Comparison of ENCODE assay signal across 30 cellular contexts in the genomic region with DNA sequence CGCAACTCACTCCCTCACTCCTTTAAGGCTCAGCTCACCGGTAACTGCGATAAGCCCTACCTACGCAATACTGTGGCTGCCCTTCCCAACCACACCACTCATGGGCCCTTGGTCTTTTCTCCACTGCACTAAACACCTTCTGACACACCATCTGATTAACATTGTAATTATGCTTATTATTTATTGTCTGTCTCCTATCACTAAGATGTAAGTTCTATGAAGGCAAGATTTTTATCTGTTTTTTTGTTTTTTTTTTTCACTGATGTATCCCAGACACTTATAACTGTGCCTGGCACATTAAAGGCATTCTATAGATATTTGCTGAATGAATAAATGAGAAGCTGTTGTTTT. TPM values are rescaled to one million over a fixed set of nuclear protein-coding genes. Genes with fewer than 3 reads are reported as not detected.
DNase-seq lines count a peak whose midpoint lies in the region; ATAC-seq and TF ChIP-seq lines count a peak whose summit lies in the region.
"Had no signal": no experiment of that assay in that cellular context is flagged by ENCODE, and none has a peak within 500 bp of the region (broad histone marks: within the 10 kb centered on the region; RNA-seq: fewer than 3 reads in every experiment).

No MANE protein-coding gene starts in this region.

- H3K27ac ChIP-seq in HEK293 (ENCODE audit: extremely low read depth, low read depth, low read length) (no peak overlapping the region), psoas muscle (peak overlapping the region; percentile 79), uterus (no peak overlapping the region)
- H3K27ac ChIP-seq: A549, hepatocyte, parathyroid adenoma, spleen, stomach, WERI-Rb-1 had no signal

- H3K36me3 ChIP-seq in HEK293 (ENCODE audit: control insufficient read depth in 2 of 2, insufficient read depth in 1 of 2, low read length in 2 of 2) (no peaks in the 10 kb centered on the region), psoas muscle (ENCODE audit: insufficient read depth in 1 of 2, low read depth in 1 of 2) (no peaks in the 10 kb centered on the region), uterus (no peaks in the 10 kb centered on the region)
- H3K36me3 ChIP-seq: spleen, stomach, WERI-Rb-1 had no signal

- H3K4me3 ChIP-seq in HEK293 (ENCODE audit: low read depth, low read length) (no peak overlapping the region), psoas muscle (no peak overlapping the region), uterus (no peak overlapping the region)
- H3K4me3 ChIP-seq: A549, hepatocyte, spleen, stomach had no signal

- intact Hi-C loops in activated B cell treated with CpG ODN at 0.5 μM for 24 hours (cut with micrococcal nuclease) = no loop called here
- intact Hi-C loops in psoas muscle (cut with DNase I) = no loop called here
- intact Hi-C loops in uterus (cut with DNase I; ENCODE audit: low total_unique reads) = no loop called here
- intact Hi-C loops in activated CD8-positive, alpha-beta T cell treated with anti-CD3 and anti-CD28 coated beads for 36 hours (cut with micrococcal nuclease) = no loop called here

- POLR2A ChIA-PET in HEK293 (lab: Yijun Ruan, JAX) (no interaction called here), activated B cell treated with CpG ODN at 0.5 μM for 24 hours (lab: Charles Lee) (no interaction called here)
- POLR2A ChIA-PET in activated CD8-positive, alpha-beta T cell treated with anti-CD3 and anti-CD28 coated beads for 36 hours (lab: Charles Lee) = no interaction called here

- TF ChIP-seq CTCF in HEK293 (tag by site-specific recombination; IDR thresholded peaks at IDR 0.05) (no peak), activated B cell treated with CpG ODN at 0.5 μM for 24 hours (IDR thresholded peaks at IDR 0.05) (no peak), psoas muscle (IDR thresholded peaks at IDR 0.05) (no peak), uterus (IDR thresholded peaks at IDR 0.05) (no peak)
- no peak for TF ChIP-seq CTCF in activated CD8-positive, alpha-beta T cell treated with anti-CD3 and anti-CD28 coated beads for 36 hours (IDR thresholded peaks at IDR 0.05)

- no peaks in the 10 kb centered on the region for H3K9me3 Mint-ChIP-seq in activated B cell treated with CpG ODN at 0.5 μM for 24 hours
- no peaks in the 10 kb centered on the region for H3K9me3 Mint-ChIP-seq in activated CD8-positive, alpha-beta T cell treated with anti-CD3 and anti-CD28 coated beads for 36 hours
- H3K9me3 Mint-ChIP-seq: activated CD4-positive, alpha-beta T cell treated with anti-CD3 and anti-CD28 coated beads, Interleukin-2, amount 10 ng/mL, durations not matched to agents 24 days and 14 days; CD8-positive, alpha-beta T cell; neural crest cell had no signal

- WGBS in psoas muscle, 3 donors = 60 to 87% (median 72%) methylated on average over 4 of the region's 4 CpGs

- H3K27me3 ChIP-seq in psoas muscle (ENCODE audit: insufficient read depth in 3 of 3, low read length in 2 of 3) (no peaks in the 10 kb centered on the region), uterus (no peaks in the 10 kb centered on the region)
- H3K27me3 ChIP-seq: spleen, stomach had no signal

- peak; percentile 17 for ATAC-seq in GM18511 (IDR thresholded peaks at IDR 0.05; ENCODE audit: unreplicated experiment)
- ATAC-seq in activated B cell treated with CpG ODN at 0.5 μM for 24 hours (ENCODE audit: low read depth) = peak; percentile 21
- peak in 2 of 4 donors; percentile 49 to 75 for ATAC-seq in psoas muscle
- no peak for ATAC-seq in activated CD8-positive, alpha-beta T cell treated with anti-CD3 and anti-CD28 coated beads for 36 hours
- no peak for ATAC-seq in GM21723 (IDR thresholded peaks at IDR 0.05; ENCODE audit: unreplicated experiment)
- ATAC-seq: A549; CD8-positive, alpha-beta T cell; right cardiac atrium had no signal

- no peak for TF ChIP-seq POLR2A in uterus (IDR thresholded peaks at IDR 0.05)

- H3K4me3 Mint-ChIP-seq in activated B cell treated with CpG ODN at 0.5 μM for 24 hours = no peak overlapping the region
- H3K4me3 Mint-ChIP-seq in activated CD8-positive, alpha-beta T cell treated with anti-CD3 and anti-CD28 coated beads for 36 hours = no peak overlapping the region
- H3K4me3 Mint-ChIP-seq: activated CD4-positive, alpha-beta T cell treated with anti-CD3 and anti-CD28 coated beads, Interleukin-2, amount 10 ng/mL, durations not matched to agents 24 days and 14 days; activated naive CD8-positive, alpha-beta T cell; CD8-positive, alpha-beta T cell; neural crest cell had no signal

- no peaks in the 10 kb centered on the region for H3K36me3 Mint-ChIP-seq in activated B cell treated with CpG ODN at 0.5 μM for 24 hours (ENCODE audit: low read depth)
- no peaks in the 10 kb centered on the region for H3K36me3 Mint-ChIP-seq in activated CD8-positive, alpha-beta T cell treated with anti-CD3 and anti-CD28 coated beads for 36 hours (ENCODE audit: low read depth)
- H3K36me3 Mint-ChIP-seq: activated naive CD8-positive, alpha-beta T cell; CD8-positive, alpha-beta T cell had no signal

- no peaks in the 10 kb centered on the region for H3K9me3 ChIP-seq in HEK293 (ENCODE audit: control insufficient read depth, insufficient read depth, low read depth, low read length)
- no peaks in the 10 kb centered on the region for H3K9me3 ChIP-seq in psoas muscle
- no peaks in the 10 kb centered on the region for H3K9me3 ChIP-seq in uterus
- H3K9me3 ChIP-seq: A549, spleen, stomach had no signal

- peaks cover 19% of the 10 kb centered on the region for H3K4me1 Mint-ChIP-seq in activated B cell treated with CpG ODN at 0.5 μM for 24 hours
- no peaks in the 10 kb centered on the region for H3K4me1 Mint-ChIP-seq in activated CD8-positive, alpha-beta T cell treated with anti-CD3 and anti-CD28 coated beads for 36 hours (ENCODE audit: low read depth)
- H3K4me1 Mint-ChIP-seq: activated CD4-positive, alpha-beta T cell treated with anti-CD3 and anti-CD28 coated beads, Interleukin-2, amount 10 ng/mL, durations not matched to agents 24 days and 14 days had no signal

- peaks cover 4% of the 10 kb centered on the region for H3K27me3 Mint-ChIP-seq in activated B cell treated with CpG ODN at 0.5 μM for 24 hours
- H3K27me3 Mint-ChIP-seq in activated CD8-positive, alpha-beta T cell treated with anti-CD3 and anti-CD28 coated beads for 36 hours = no peaks in the 10 kb centered on the region

- no peak for DNase-seq in activated B cell treated with CpG ODN at 0.5 μM for 24 hours
- no peak for DNase-seq in psoas muscle
- no peak for DNase-seq in NOMO-1 treated with DMSO at 0.1 percent for 48 hours (lab: John Stamatoyannopoulos, UW; ENCODE audit: unreplicated experiment)
- DNase-seq in uterus = no peak
- no peak for DNase-seq in activated CD8-positive, alpha-beta T cell treated with anti-CD3 and anti-CD28 coated beads for 36 hours
- DNase-seq: activated CD4-positive, alpha-beta T cell treated with anti-CD3 and anti-CD28 coated beads, Interleukin-2, amount 10 ng/mL, durations not matched to agents 24 days and 14 days; activated effector memory CD4-positive, alpha-beta T cell treated with Interleukin-2 at 50 U/mL for 16 hours; anterior cingulate cortex; CD8-positive, alpha-beta T cell; DMS 273 treated with DMSO at 0.1 percent for 48 hours; Kasumi-1; mammary epithelial cell; NCI-H1417; NCI-H2029 treated with DMSO at 0.1 percent for 48 hours; NCI-H524 treated with DMSO at 0.1 percent for 48 hours; NK-92 treated with Interleukin-12 subunit alpha and Interleukin-12 subunit beta, amount 100 ng/mL, for 24 hours; right cardiac atrium; SIG-M5; stimulated activated CD4-positive, alpha-beta T cell treated with anti-CD3 and anti-CD28 coated beads, Interleukin-2, amount 100 ng/mL, for 24 hours; stomach; WERI-Rb-1 had no signal

- H3K4me1 ChIP-seq in HEK293 (ENCODE audit: control insufficient read depth, insufficient read depth, low read length) (no peaks in the 10 kb centered on the region), psoas muscle (peaks cover 29% of the 10 kb centered on the region), uterus (no peaks in the 10 kb centered on the region)
- H3K4me1 ChIP-seq: A549, parathyroid adenoma, stomach had no signal

- CTCF ChIA-PET in HEK293 (lab: Yijun Ruan, JAX) = no interaction called here
- CTCF ChIA-PET in activated B cell treated with CpG ODN at 0.5 μM for 24 hours (lab: Charles Lee) = no interaction called here
- CTCF ChIA-PET in activated CD8-positive, alpha-beta T cell treated with anti-CD3 and anti-CD28 coated beads for 36 hours (lab: Charles Lee) = no interaction called here

- H3K27ac Mint-ChIP-seq in activated B cell treated with CpG ODN at 0.5 μM for 24 hours = no peak overlapping the region
- no peak overlapping the region for H3K27ac Mint-ChIP-seq in activated CD8-positive, alpha-beta T cell treated with anti-CD3 and anti-CD28 coated beads for 36 hours
- H3K27ac Mint-ChIP-seq: activated CD4-positive, alpha-beta T cell treated with anti-CD3 and anti-CD28 coated beads, Interleukin-2, amount 10 ng/mL, durations not matched to agents 24 days and 14 days; activated naive CD8-positive, alpha-beta T cell; CD8-positive, alpha-beta T cell had no signal

TF ChIP-seq in HEK293, 187 proteins besides CTCF, POLR2A, EP300 and RAD21 (continues in another document):
- TF ChIP-seq, protein P1, sequence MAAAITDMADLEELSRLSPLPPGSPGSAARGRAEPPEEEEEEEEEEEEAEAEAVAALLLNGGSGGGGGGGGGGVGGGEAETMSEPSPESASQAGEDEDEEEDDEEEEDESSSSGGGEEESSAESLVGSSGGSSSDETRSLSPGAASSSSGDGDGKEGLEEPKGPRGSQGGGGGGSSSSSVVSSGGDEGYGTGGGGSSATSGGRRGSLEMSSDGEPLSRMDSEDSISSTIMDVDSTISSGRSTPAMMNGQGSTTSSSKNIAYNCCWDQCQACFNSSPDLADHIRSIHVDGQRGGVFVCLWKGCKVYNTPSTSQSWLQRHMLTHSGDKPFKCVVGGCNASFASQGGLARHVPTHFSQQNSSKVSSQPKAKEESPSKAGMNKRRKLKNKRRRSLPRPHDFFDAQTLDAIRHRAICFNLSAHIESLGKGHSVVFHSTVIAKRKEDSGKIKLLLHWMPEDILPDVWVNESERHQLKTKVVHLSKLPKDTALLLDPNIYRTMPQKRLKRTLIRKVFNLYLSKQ (tag by site-specific recombination; IDR thresholded peaks at IDR 0.05; ENCODE audit: borderline replicate concordance) = no peak

RNA-seq across cellular contexts. Expression of a gene that starts 34.2 kb away (rescaled TPM):
- 0.32 TPM in 1 of 2 replicates, not detected in the other for total RNA-seq in activated B cell treated with CpG ODN at 0.5 μM for 24 hours
- total RNA-seq in psoas muscle = 10 to 100 TPM in 3 of 4 donors, 1 to 10 TPM in 1; 7.6 to 24.7 (median 18.8) TPM
- polyA plus RNA-seq in psoas muscle = 1 to 10 TPM; 2.3 to 5.5 (median 3.6) TPM
- 10 to 100 TPM; 15.4 to 62.4 (median 35.2) TPM for total RNA-seq in uterus
- total RNA-seq in activated CD8-positive, alpha-beta T cell treated with anti-CD3 and anti-CD28 coated beads for 36 hours = 1 to 10 TPM; 1.6 to 1.7 TPM

Comparison
In these comparisons a context has a peak if more than half of its experiments do, and no peak if none do; other contexts are left out.
1. ATAC-seq: peak in GM18511 (single experiment) and activated B cell treated with CpG ODN at 0.5 μM for 24 hours (single experiment); none in activated CD8-positive, alpha-beta T cell treated with anti-CD3 and anti-CD28 coated beads for 36 hours (single experiment) and GM21723 (single experiment).